1 cellular context compared by ENCODE assay signal in the genomic region with DNA sequence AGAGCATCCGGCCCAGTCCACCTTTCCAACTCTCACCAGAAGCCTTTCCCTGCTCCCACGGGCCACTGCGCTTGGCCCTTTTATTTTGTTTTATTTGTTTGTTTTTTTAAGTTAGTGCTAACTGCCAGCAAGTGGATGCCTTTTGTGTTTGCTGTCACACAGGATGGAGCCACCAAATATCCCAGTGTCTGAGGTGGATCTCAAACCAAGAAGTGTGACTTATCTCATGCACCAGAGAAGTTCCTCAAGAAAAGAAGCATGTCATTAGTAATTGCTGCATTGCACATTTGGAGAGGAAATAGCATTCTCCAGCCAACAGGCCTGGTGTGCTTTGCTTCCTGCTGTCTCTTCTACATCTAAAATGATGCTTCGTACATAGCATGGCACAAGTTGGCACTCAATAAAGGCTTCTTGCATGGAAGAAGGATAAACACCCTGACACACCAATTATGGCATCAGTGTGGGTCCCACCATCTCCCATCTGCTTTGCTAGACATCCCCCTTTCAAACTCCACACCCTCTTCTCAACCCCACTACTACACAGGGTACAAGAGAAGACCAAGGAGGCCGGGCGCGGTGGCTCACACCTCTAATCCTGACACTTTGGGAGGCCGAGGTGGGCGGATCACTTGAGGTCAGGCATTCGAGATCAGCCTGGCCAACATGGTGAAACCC.
TF ChIP-seq lines count a peak whose summit lies in the region.

No MANE protein-coding gene starts in this region.

TF ChIP-seq in endothelial cell of umbilical vein, 7 proteins besides CTCF, POLR2A, EP300 and RAD21 (continued from another document):
- TF ChIP-seq JUN (IDR thresholded peaks at IDR 0.05; ENCODE audit: borderline replicate concordance, insufficient read depth, insufficient read length, low read depth) (no peak), EZH2 (IDR thresholded peaks at IDR 0.05; ENCODE audit: borderline replicate concordance, low read depth, low read length, severe bottlenecking) (no peak), FOS (IDR thresholded peaks at IDR 0.05; ENCODE audit: borderline replicate concordance, insufficient read depth, low read length) (no peak)
- TF ChIP-seq, protein P1, sequence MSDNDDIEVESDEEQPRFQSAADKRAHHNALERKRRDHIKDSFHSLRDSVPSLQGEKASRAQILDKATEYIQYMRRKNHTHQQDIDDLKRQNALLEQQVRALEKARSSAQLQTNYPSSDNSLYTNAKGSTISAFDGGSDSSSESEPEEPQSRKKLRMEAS (IDR thresholded peaks at IDR 0.05; ENCODE audit: insufficient read depth, insufficient read length): no peak
